In the genomic region with DNA sequence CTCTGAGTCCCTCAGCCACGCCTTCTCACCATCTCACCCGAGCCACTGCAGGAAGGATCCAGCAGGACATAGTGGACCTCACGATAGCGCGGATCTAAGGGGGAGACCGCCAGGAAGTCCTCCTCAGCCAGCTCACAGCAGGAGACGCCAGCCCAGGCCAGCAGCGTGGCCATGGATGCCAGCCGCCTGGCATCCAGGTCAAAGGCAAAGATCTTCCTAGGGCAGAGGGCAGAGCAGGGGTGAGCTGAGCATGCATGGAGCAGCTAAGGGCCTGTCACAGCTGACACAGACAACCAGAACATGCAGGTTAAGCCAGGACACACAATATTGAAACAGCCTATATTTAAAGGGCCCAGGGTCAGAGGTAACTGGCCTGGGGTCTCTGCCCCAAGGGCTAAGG, we compare ENCODE assay signal across 4 cellular contexts. TPM values are rescaled to one million over a fixed set of nuclear protein-coding genes. Genes with fewer than 3 reads are reported as not detected.
"Had no signal": no experiment of that assay in that cellular context is flagged by ENCODE, and none has a peak within 500 bp of the region (broad histone marks: within the 10 kb centered on the region; RNA-seq: fewer than 3 reads in every experiment).

No MANE protein-coding gene starts in this region.

RNA-seq across cellular contexts. Expression of a gene that starts 20.0 kb away (rescaled TPM):
- total RNA-seq: GM23248, H4, H7, HT1080 had no signal
